Comparison of ENCODE assay signal across 25 cellular contexts in genomic region chr2:155747531-155747930, GRCh38.
DNase-seq lines count a peak whose midpoint lies in the region; ATAC-seq, FAIRE-seq and TF ChIP-seq lines count a peak whose summit lies in the region.
"Had no signal": no experiment of that assay in that cellular context is flagged by ENCODE, and none has a peak within 500 bp of the region (broad histone marks: within the 10 kb centered on the region; RNA-seq: fewer than 3 reads in every experiment).

No MANE protein-coding gene starts in this region.

- intact Hi-C loops in PC-3 (cut with micrococcal nuclease) = no loop called here
- intact Hi-C loops in A673 (cut with micrococcal nuclease; ENCODE audit: unreplicated experiment) = no loop called here
- intact Hi-C loops in stomach (cut with DNase I; ENCODE audit: low total_unique reads) = no loop called here

- no peaks in the 10 kb centered on the region for H4K20me1 ChIP-seq in PC-3 (ENCODE audit: low read length)
- H4K20me1 ChIP-seq: BLaER1 treated with 17β-estradiol and CSF1 and Interleukin-3, amounts not matched to agents 10 nM and 100 nM had no signal

- WGBS in stomach, 5 donors = 71 to 81% (median 76%) methylated on average over 3 of the region's 3 CpGs

- no peak for DNase-seq in frontal cortex (ENCODE audit: low spot score in 2 of 2)
- no peak for DNase-seq in PC-3
- no peak for DNase-seq in A673 (ENCODE audit: low spot score)
- no peak for DNase-seq in stomach
- DNase-seq: ACHN; activated CD4-positive, alpha-beta T cell treated with anti-CD3 and anti-CD28 coated beads, Interleukin-2, amount 10 ng/mL, durations not matched to agents 24 days and 14 days; activated CD8-positive, alpha-beta memory T cell treated with anti-CD3 and anti-CD28 coated beads, Interleukin-2, amount 10 ng/mL, durations not matched to agents 7 days and 5 days; Caco-2; DND-41; head of caudate nucleus; NCI-H1105; NCI-H2081; T-helper 1 cell had no signal

- H3K4me1 ChIP-seq in PC-3 (ENCODE audit: insufficient read depth, low read length) (no peaks in the 10 kb centered on the region), A673 (ENCODE audit: insufficient read depth, low read length, poor library complexity, severe bottlenecking) (no peaks in the 10 kb centered on the region), stomach (no peaks in the 10 kb centered on the region)
- H3K4me1 ChIP-seq: BLaER1 treated with 17β-estradiol and CSF1 and Interleukin-3, amounts not matched to agents 10 nM and 100 nM; Caco-2; vagina had no signal

- no peak overlapping the region for H3K27ac ChIP-seq in PC-3 (ENCODE audit: low read length)
- H3K27ac ChIP-seq in A673 (ENCODE audit: low read depth, low read length, poor library complexity, severe bottlenecking) = no peak overlapping the region
- H3K27ac ChIP-seq in stomach = no peak overlapping the region
- H3K27ac ChIP-seq: BLaER1 treated with 17β-estradiol and CSF1 and Interleukin-3, amounts not matched to agents 10 nM and 100 nM; HL-60; vagina had no signal

- H3K79me2 ChIP-seq in PC-3 (ENCODE audit: low read length) = no peaks in the 10 kb centered on the region

- H3K4me3 ChIP-seq in PC-3 (ENCODE audit: low read length) (no peak overlapping the region), A673 (ENCODE audit: low read depth, low read length, poor library complexity, severe bottlenecking) (no peak overlapping the region), stomach (no peak overlapping the region)
- H3K4me3 ChIP-seq: BLaER1 treated with 17β-estradiol and CSF1 and Interleukin-3, amounts not matched to agents 10 nM and 100 nM; SJCRH30; vagina had no signal

- no peaks in the 10 kb centered on the region for H3K9me3 ChIP-seq in PC-3 (ENCODE audit: low read length)
- H3K9me3 ChIP-seq in A673 (ENCODE audit: low read depth, low read length, poor library complexity, severe bottlenecking) = no peaks in the 10 kb centered on the region
- H3K9me3 ChIP-seq in stomach = no peaks in the 10 kb centered on the region
- H3K9me3 ChIP-seq: BLaER1 treated with 17β-estradiol and CSF1 and Interleukin-3, amounts not matched to agents 10 nM and 100 nM; Caco-2; SJCRH30; vagina had no signal

- no peak for TF ChIP-seq EP300 in stomach (IDR thresholded peaks at IDR 0.05)

- H2AFZ ChIP-seq in PC-3 (ENCODE audit: low read length) = no peak overlapping the region

- ATAC-seq in GM18517 (IDR thresholded peaks at IDR 0.05; ENCODE audit: unreplicated experiment) (peak; percentile 80), GM21390 (IDR thresholded peaks at IDR 0.05; ENCODE audit: unreplicated experiment) (peak; percentile 81), HG02852 (IDR thresholded peaks at IDR 0.05; ENCODE audit: unreplicated experiment) (peak; percentile 76), HG03460 (IDR thresholded peaks at IDR 0.05; ENCODE audit: unreplicated experiment) (peak; percentile 77), PC-3 (no peak)
- ATAC-seq: activated CD8-positive, alpha-beta memory T cell treated with anti-CD3 and anti-CD28 coated beads, Interleukin-2, amount 10 ng/mL, durations not matched to agents 7 days and 5 days; activated naive CD4-positive, alpha-beta T cell treated with anti-CD3 and anti-CD28 coated beads, Interleukin-2, amount 50 U/mL, for 72 hours; activated T-helper 17 cell treated with anti-CD3 and anti-CD28 coated beads, Interleukin-2, amount 50 U/mL, for 72 hours had no signal

- BruUV-seq in PC-3 (replicated peaks; lab: Mats Ljungman, UMichigan) (no TSS peak), A673 (replicated peaks; lab: Mats Ljungman, UMichigan) (no TSS peak)

- TF ChIP-seq CTCF in PC-3 (conservative IDR thresholded peaks at IDR 0.05; ENCODE audit: low read depth, low read length) (no peak), A673 (conservative IDR thresholded peaks at IDR 0.05; ENCODE audit: low read depth, low read length) (no peak), stomach (IDR thresholded peaks at IDR 0.05) (no peak)

- TF ChIP-seq POLR2A in stomach (IDR thresholded peaks at IDR 0.05) = no peak

- no peaks in the 10 kb centered on the region for H3F3A ChIP-seq in PC-3 (ENCODE audit: low read length, unreplicated experiment)

- H3K9me2 ChIP-seq in PC-3 (replicated peaks; ENCODE audit: low read length) = no peaks in the 10 kb centered on the region

- CTCF ChIA-PET in PC-3 (lab: Charles Lee) = no interaction called here
- CTCF ChIA-PET in A673 (lab: Charles Lee) = no interaction called here

- POLR2A ChIA-PET in PC-3 (lab: Charles Lee; ENCODE audit: unreplicated experiment) (no interaction called here), A673 (lab: Charles Lee; ENCODE audit: low non-redundant PET) (no interaction called here)

- H3K27me3 ChIP-seq in PC-3 (ENCODE audit: low read length) (no peaks in the 10 kb centered on the region), A673 (replicated peaks; ENCODE audit: insufficient read depth, low read depth, low read length, poor library complexity) (no peaks in the 10 kb centered on the region), stomach (no peaks in the 10 kb centered on the region)
- H3K27me3 ChIP-seq: BLaER1 treated with 17β-estradiol and CSF1 and Interleukin-3, amounts not matched to agents 10 nM and 100 nM; SJCRH30; vagina had no signal

- H3K9ac ChIP-seq in PC-3 (ENCODE audit: low read length) = no peak overlapping the region
- H3K9ac ChIP-seq: BLaER1 treated with 17β-estradiol and CSF1 and Interleukin-3, amounts not matched to agents 10 nM and 100 nM had no signal

- no peak overlapping the region for H3K4me2 ChIP-seq in PC-3 (ENCODE audit: low read length)
- H3K4me2 ChIP-seq: BLaER1 treated with 17β-estradiol and CSF1 and Interleukin-3, amounts not matched to agents 10 nM and 100 nM had no signal

- no peak for FAIRE-seq in frontal cortex (lab: Jason Lieb, UNC)
- FAIRE-seq: astrocyte, RCC 7860 had no signal

- H3K36me3 ChIP-seq in PC-3 (ENCODE audit: low read depth, low read length) (no peaks in the 10 kb centered on the region), A673 (ENCODE audit: insufficient read depth, low read length, poor library complexity, severe bottlenecking) (no peaks in the 10 kb centered on the region), stomach (no peaks in the 10 kb centered on the region)
- H3K36me3 ChIP-seq: BLaER1 treated with 17β-estradiol and CSF1 and Interleukin-3, amounts not matched to agents 10 nM and 100 nM; SJCRH30; vagina had no signal
